ENCODE assay signal across 10 cellular contexts in genomic region chr11:110366234-110366633, GRCh38.
A peak's percentile ranks its signal among the peaks of the same experiment; 100 is the strongest.
DNase-seq lines count a peak whose midpoint lies in the region; ATAC-seq, FAIRE-seq and TF ChIP-seq lines count a peak whose summit lies in the region.
"Had no signal": no experiment of that assay in that cellular context is flagged by ENCODE, and none has a peak within 500 bp of the region (broad histone marks: within the 10 kb centered on the region; RNA-seq: fewer than 3 reads in every experiment).

No MANE protein-coding gene starts in this region.

- H3K36me3 ChIP-seq in HEK293 (ENCODE audit: control insufficient read depth in 2 of 2, insufficient read depth in 1 of 2, low read length in 2 of 2), result no peaks in the 10 kb centered on the region
- H3K36me3 ChIP-seq in parathyroid adenoma (ENCODE audit: control insufficient read depth, insufficient read depth, low read length), result no peaks in the 10 kb centered on the region
- H3K36me3 ChIP-seq: spleen had no signal

- POLR2A ChIA-PET in HEK293 (lab: Yijun Ruan, JAX), result no interaction called here

- H3K4me3 ChIP-seq in HEK293 (ENCODE audit: low read depth, low read length), result no peak overlapping the region
- H3K4me3 ChIP-seq in parathyroid adenoma (ENCODE audit: low read depth, low read length), result no peak overlapping the region
- H3K4me3 ChIP-seq: spleen had no signal

- CTCF ChIA-PET in HEK293 (lab: Yijun Ruan, JAX), result interaction anchor here (0.6 to 3.2 kb wide), 7 partner anchors 10 to 415 kb away, joined by 3 to 55 read pairs (median 3); no protein-coding TSS in a partner anchor

- H3K79me2 ChIP-seq in parathyroid adenoma, result no peaks in the 10 kb centered on the region

- H3K27ac ChIP-seq in HEK293 (ENCODE audit: extremely low read depth, low read depth, low read length) (no peak overlapping the region), epithelial cell of prostate (peak overlapping the region; percentile 26), parathyroid adenoma (peak overlapping the region; percentile 39)
- H3K27ac ChIP-seq: spleen had no signal

- no peaks in the 10 kb centered on the region for H3K4me1 ChIP-seq in HEK293 (ENCODE audit: control insufficient read depth, insufficient read depth, low read length)
- H3K4me1 ChIP-seq in parathyroid adenoma, result peaks cover 7% of the 10 kb centered on the region

- H3K27me3 ChIP-seq in parathyroid adenoma (ENCODE audit: control insufficient read depth, insufficient read depth, low read length), result no peaks in the 10 kb centered on the region
- H3K27me3 ChIP-seq: spleen had no signal

- DNase-seq in NCI-H510A (lab: John Stamatoyannopoulos, UW) (peak; percentile 21), epithelial cell of prostate (ENCODE audit: low read depth, low spot score) (no peak), RCC 7860 (ENCODE audit: low spot score) (no peak), T-helper 1 cell (no peak)
- DNase-seq: effector CD8-positive, alpha-beta T cell; islet precursor cell; spleen had no signal

- no peak for ATAC-seq in HG02571 (IDR thresholded peaks at IDR 0.05; ENCODE audit: unreplicated experiment)

- peak overlapping the region; percentile 60 for H2AFZ ChIP-seq in parathyroid adenoma

- H3K9me3 ChIP-seq in HEK293 (ENCODE audit: control insufficient read depth, insufficient read depth, low read depth, low read length) (no peaks in the 10 kb centered on the region), parathyroid adenoma (ENCODE audit: control insufficient read depth, low read length) (no peaks in the 10 kb centered on the region)
- H3K9me3 ChIP-seq: spleen had no signal

- TF ChIP-seq CTCF in HEK293 (tag by site-specific recombination; IDR thresholded peaks at IDR 0.05), result no peak
- TF ChIP-seq CTCF in parathyroid adenoma (IDR thresholded peaks at IDR 0.05), result no peak

- FAIRE-seq in RCC 7860 (lab: Jason Lieb, UNC), result no peak

- no peak overlapping the region for H3K9ac ChIP-seq in parathyroid adenoma

- H3K4me2 ChIP-seq in parathyroid adenoma (ENCODE audit: low read length), result no peak overlapping the region

TF ChIP-seq in HEK293, 187 proteins besides CTCF, POLR2A, EP300 and RAD21:
- TF ChIP-seq ZNF600 (tag by site-specific recombination; IDR thresholded peaks at IDR 0.05), result no peak
- TF ChIP-seq TRIM28 (IDR thresholded peaks at IDR 0.05; ENCODE audit: borderline replicate concordance, low read length), result 0 out of 2 replicates have a peak, but pooled peaks have one; percentile 34
